8 cellular contexts compared by ENCODE assay signal in genomic region chr1:155307247-155307740, GRCh38.
DNase-seq lines count a peak whose midpoint lies in the region; ATAC-seq, FAIRE-seq and TF ChIP-seq lines count a peak whose summit lies in the region.

No MANE protein-coding gene starts in this region.

- peaks cover 30% of the 10 kb centered on the region for H3K4me1 Mint-ChIP-seq in stimulated activated naive CD8-positive, alpha-beta T cell treated with anti-CD3 and anti-CD28 coated beads, Interleukin-15, amount 100 ng/mL, for 72 hours

- DNase-seq in Ammon's horn (ENCODE audit: low spot score) (peak; percentile 17), GM19239 (ENCODE audit: insufficient read length, low spot score) (no peak), RPMI8226 (peak; percentile 36), erythroblast (lab: John Stamatoyannopoulos, UW) (peak; percentile 72 to 83), DMS79 (lab: John Stamatoyannopoulos, UW) (no peak)
- DNase-seq in stimulated activated naive CD8-positive, alpha-beta T cell treated with anti-CD3 and anti-CD28 coated beads, Interleukin-15, amount 100 ng/mL, for 72 hours = no peak
- no peak for DNase-seq in effector CD8-positive, alpha-beta T cell (lab: John Stamatoyannopoulos, UW)

- H3K27me3 Mint-ChIP-seq in stimulated activated naive CD8-positive, alpha-beta T cell treated with anti-CD3 and anti-CD28 coated beads, Interleukin-15, amount 100 ng/mL, for 72 hours = no peaks in the 10 kb centered on the region

- ATAC-seq in stimulated activated naive CD8-positive, alpha-beta T cell treated with anti-CD3 and anti-CD28 coated beads, Interleukin-15, amount 100 ng/mL, for 72 hours = no peak
- no peak for ATAC-seq in HG02642 (IDR thresholded peaks at IDR 0.05; ENCODE audit: poor library complexity, unreplicated experiment)

- peak overlapping the region; percentile 17 to 98 for H3K4me3 Mint-ChIP-seq in stimulated activated naive CD8-positive, alpha-beta T cell treated with anti-CD3 and anti-CD28 coated beads, Interleukin-15, amount 100 ng/mL, for 72 hours

- no peak for TF ChIP-seq POLR2A in erythroblast (IDR thresholded peaks at IDR 0.05; ENCODE audit: low read length)

- no peaks in the 10 kb centered on the region for H3K9me3 Mint-ChIP-seq in stimulated activated naive CD8-positive, alpha-beta T cell treated with anti-CD3 and anti-CD28 coated beads, Interleukin-15, amount 100 ng/mL, for 72 hours

- no peak overlapping the region for H3K27ac Mint-ChIP-seq in stimulated activated naive CD8-positive, alpha-beta T cell treated with anti-CD3 and anti-CD28 coated beads, Interleukin-15, amount 100 ng/mL, for 72 hours

- FAIRE-seq in GM19239 (lab: Jason Lieb, UNC) = peak; percentile 66

Comparison
In these comparisons a context has a peak if more than half of its experiments do, and no peak if none do; other contexts are left out.
1. DNase-seq: peak in Ammon's horn (single experiment), RPMI8226 (single experiment) and erythroblast (2 of 2); none in GM19239 (single experiment), stimulated activated naive CD8-positive, alpha-beta T cell treated with anti-CD3 and anti-CD28 coated beads, Interleukin-15, amount 100 ng/mL, for 72 hours (0 of 2), effector CD8-positive, alpha-beta T cell (single experiment) and DMS79 (single experiment).